11 cellular contexts compared by ENCODE assay signal in genomic region chr14:100498068-100498467, GRCh38.
"Had no signal": no experiment of that assay in that cellular context is flagged by ENCODE, and none has a peak within 500 bp of the region (broad histone marks: within the 10 kb centered on the region; RNA-seq: fewer than 3 reads in every experiment).

No MANE protein-coding gene starts in this region.

- H3K4me3 ChIP-seq: spleen had no signal

- H3K36me3 ChIP-seq: spleen had no signal

- H3K27me3 ChIP-seq: spleen had no signal

- DNase-seq: activated CD4-positive, alpha-beta T cell treated with anti-CD3 and anti-CD28 coated beads, Interleukin-2, amount 10 ng/mL, durations not matched to agents 24 days and 14 days; activated CD8-positive, alpha-beta T cell treated with anti-CD3 and anti-CD28 coated beads for 36 hours; activated naive CD4-positive, alpha-beta T cell treated with Interleukin-2 at 50 U/mL for 16 hours; activated naive CD8-positive, alpha-beta T cell treated with anti-CD3 and anti-CD28 coated beads, Interleukin-2, amount 10 ng/mL, durations not matched to agents 7 days and 5 days; activated T-cell treated with anti-CD3 and anti-CD28 coated beads, Interleukin-2, amount 50 U/mL, for 24 hours; endodermal cell; foreskin fibroblast; occipital lobe; spleen; stimulated activated CD8-positive, alpha-beta memory T cell treated with anti-CD3 and anti-CD28 coated beads, Interleukin-4, amount 100 ng/mL, for 48 hours; stimulated activated naive CD4-positive, alpha-beta T cell had no signal
